11 cellular contexts compared by ENCODE assay signal in the genomic region with DNA sequence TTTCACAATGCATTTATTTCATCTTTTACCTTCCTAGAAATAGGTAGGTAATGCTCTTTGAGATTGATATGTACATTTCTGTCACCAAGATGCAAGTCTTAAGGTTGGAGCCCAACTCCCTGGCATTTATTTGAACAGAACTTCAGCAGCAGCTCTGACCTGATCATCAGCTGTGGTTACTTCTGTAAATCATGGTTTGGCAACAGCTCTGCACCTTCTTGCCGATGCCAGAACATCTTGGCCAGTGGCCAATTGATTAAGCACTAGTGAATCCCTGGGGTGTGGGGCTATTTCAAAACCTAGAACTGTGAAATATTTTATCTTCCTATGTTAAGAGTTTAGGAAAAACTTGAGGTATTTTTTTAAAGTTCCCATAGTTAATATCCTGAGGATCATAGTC.
DNase-seq lines count a peak whose midpoint lies in the region; ATAC-seq, FAIRE-seq and TF ChIP-seq lines count a peak whose summit lies in the region.
"Had no signal": no experiment of that assay in that cellular context is flagged by ENCODE, and none has a peak within 500 bp of the region (broad histone marks: within the 10 kb centered on the region; RNA-seq: fewer than 3 reads in every experiment).

No MANE protein-coding gene starts in this region.

- H3K27ac Mint-ChIP-seq in astrocyte (ENCODE audit: unreplicated experiment), result no peak overlapping the region
- H3K27ac Mint-ChIP-seq in activated naive CD8-positive, alpha-beta T cell treated with anti-CD3 and anti-CD28 coated beads, Interleukin-2, amount 50 U/mL, for 24 hours, result no peak overlapping the region

- H3K4me3 Mint-ChIP-seq in astrocyte (ENCODE audit: unreplicated experiment), result no peak overlapping the region
- no peak overlapping the region for H3K4me3 Mint-ChIP-seq in activated naive CD8-positive, alpha-beta T cell treated with anti-CD3 and anti-CD28 coated beads, Interleukin-2, amount 50 U/mL, for 24 hours
- H3K4me3 Mint-ChIP-seq: neural crest cell had no signal

- in situ Hi-C loops in HAP-1 (cut with MboI; ENCODE audit: low sequenced_read_pairs), result loop anchor here (25.0 kb wide), 1 partner anchor 363 kb away; no protein-coding TSS in a partner anchor

- no peak overlapping the region for H3K4me2 ChIP-seq in astrocyte (ENCODE audit: low read length)

- H3K27ac ChIP-seq in astrocyte (ENCODE audit: low read depth, low read length), result no peak overlapping the region

- no peaks in the 10 kb centered on the region for H3K79me2 ChIP-seq in astrocyte (ENCODE audit: insufficient read depth, low read length)

- no peak for TF ChIP-seq POLR2A in lower leg skin (IDR thresholded peaks at IDR 0.05)

- H3K4me3 ChIP-seq in AG10803 (ENCODE audit: low read length), result no peak overlapping the region
- H3K4me3 ChIP-seq in astrocyte (ENCODE audit: insufficient read depth, low read depth, low read length), result no peak overlapping the region
- no peak overlapping the region for H3K4me3 ChIP-seq in HAP-1
- H3K4me3 ChIP-seq in lower leg skin (ENCODE audit: low read depth, poor library complexity, severe bottlenecking), result no peak overlapping the region

- ATAC-seq in GM19463 (IDR thresholded peaks at IDR 0.05; ENCODE audit: unreplicated experiment) (peak; percentile 31), GM21526 (IDR thresholded peaks at IDR 0.05; ENCODE audit: low FRiP score, unreplicated experiment) (no peak)
- no peak for ATAC-seq in activated naive CD8-positive, alpha-beta T cell treated with anti-CD3 and anti-CD28 coated beads, Interleukin-2, amount 50 U/mL, for 24 hours

- no peak overlapping the region for H3K9ac ChIP-seq in astrocyte (ENCODE audit: low read length)

- H3K36me3 ChIP-seq in astrocyte (ENCODE audit: insufficient read depth, low read length) (no peaks in the 10 kb centered on the region), HAP-1 (replicated peaks) (no peaks in the 10 kb centered on the region)

- FAIRE-seq in astrocyte (lab: Jason Lieb, UNC), result no peak

- DNase-seq in AG10803 (ENCODE audit: low read depth) (peak; percentile 1), NCI-H1105 treated with DMSO at 0.1 percent for 48 hours (lab: John Stamatoyannopoulos, UW) (peak; percentile 81), astrocyte (ENCODE audit: low read depth) (peak; percentile 78), HAP-1 (ENCODE audit: low spot score in 2 of 2) (no peak), lower leg skin (ENCODE audit: low spot score in 2 of 2) (no peak)
- DNase-seq in activated naive CD8-positive, alpha-beta T cell treated with anti-CD3 and anti-CD28 coated beads, Interleukin-2, amount 50 U/mL, for 24 hours, result no peak
- DNase-seq: amniotic stem cell; stimulated activated CD8-positive, alpha-beta memory T cell treated with anti-CD3 and anti-CD28 coated beads, Interleukin-4, amount 100 ng/mL, for 48 hours had no signal

- H3K27me3 ChIP-seq in astrocyte (ENCODE audit: insufficient read depth, low read length) (no peaks in the 10 kb centered on the region), HAP-1 (ENCODE audit: low read depth) (no peaks in the 10 kb centered on the region)

- H4K20me1 ChIP-seq in astrocyte (ENCODE audit: insufficient read depth, low read length), result no peaks in the 10 kb centered on the region

- H2AFZ ChIP-seq in astrocyte (ENCODE audit: low read depth, low read length), result no peak overlapping the region

- no peaks in the 10 kb centered on the region for H3K36me3 Mint-ChIP-seq in astrocyte (ENCODE audit: low read depth, unreplicated experiment)
- peaks cover 5% of the 10 kb centered on the region for H3K36me3 Mint-ChIP-seq in activated naive CD8-positive, alpha-beta T cell treated with anti-CD3 and anti-CD28 coated beads, Interleukin-2, amount 50 U/mL, for 24 hours (ENCODE audit: low read depth)

- H3K9me3 ChIP-seq in astrocyte (ENCODE audit: insufficient read depth, low read depth, low read length), result no peaks in the 10 kb centered on the region
- no peaks in the 10 kb centered on the region for H3K9me3 ChIP-seq in HAP-1

- TF ChIP-seq CTCF in AG10803 (conservative IDR thresholded peaks at IDR 0.05; ENCODE audit: low read length) (no peak), astrocyte (IDR thresholded peaks at IDR 0.05; ENCODE audit: insufficient read depth, low read depth, low read length) (no peak), lower leg skin (IDR thresholded peaks at IDR 0.05) (no peak)

- intact Hi-C loops in lower leg skin (cut with DNase I; ENCODE audit: low total_unique reads), result no loop called here

- H3K4me1 ChIP-seq in astrocyte (ENCODE audit: insufficient read depth, low read length) (no peaks in the 10 kb centered on the region), HAP-1 (no peaks in the 10 kb centered on the region)

- peaks cover 2% of the 10 kb centered on the region for H3K4me1 Mint-ChIP-seq in astrocyte (ENCODE audit: low read depth, unreplicated experiment)
- peaks cover 10% of the 10 kb centered on the region for H3K4me1 Mint-ChIP-seq in activated naive CD8-positive, alpha-beta T cell treated with anti-CD3 and anti-CD28 coated beads, Interleukin-2, amount 50 U/mL, for 24 hours
- H3K4me1 Mint-ChIP-seq: neural crest cell had no signal

- H3K9me3 Mint-ChIP-seq in astrocyte (ENCODE audit: unreplicated experiment), result peaks cover 4% of the 10 kb centered on the region
- peaks cover 12% of the 10 kb centered on the region for H3K9me3 Mint-ChIP-seq in activated naive CD8-positive, alpha-beta T cell treated with anti-CD3 and anti-CD28 coated beads, Interleukin-2, amount 50 U/mL, for 24 hours

- WGBS in lower leg skin, 2 donors, result 0 to 10% methylated on average over 1 of the region's 1 CpG

- no peaks in the 10 kb centered on the region for H3K27me3 Mint-ChIP-seq in astrocyte (ENCODE audit: low read depth, unreplicated experiment)
- no peaks in the 10 kb centered on the region for H3K27me3 Mint-ChIP-seq in activated naive CD8-positive, alpha-beta T cell treated with anti-CD3 and anti-CD28 coated beads, Interleukin-2, amount 50 U/mL, for 24 hours

Comparison
In these comparisons a context has a peak if more than half of its experiments do, and no peak if none do; other contexts are left out.
1. DNase-seq: peak in AG10803 (single experiment), NCI-H1105 treated with DMSO at 0.1 percent for 48 hours (single experiment) and astrocyte (single experiment); none in HAP-1 (0 of 2), activated naive CD8-positive, alpha-beta T cell treated with anti-CD3 and anti-CD28 coated beads, Interleukin-2, amount 50 U/mL, for 24 hours (single experiment) and lower leg skin (0 of 2).